Comparison of ENCODE assay signal across 8 cellular contexts in genomic region chr12:124545508-124546418, GRCh38. TPM values are rescaled to one million over a fixed set of nuclear protein-coding genes. Genes with fewer than 3 reads are reported as not detected.
A peak's percentile ranks its signal among the peaks of the same experiment; 100 is the strongest.
DNase-seq lines count a peak whose midpoint lies in the region; ATAC-seq and TF ChIP-seq lines count a peak whose summit lies in the region.

No MANE protein-coding gene starts in this region.

- in situ Hi-C loops in GM13976 (cut with MboI; ENCODE audit: low sequenced_read_pairs, unreplicated experiment) = no loop called here

- no peak for TF ChIP-seq POLR2A in spleen (IDR thresholded peaks at IDR 0.05)

- H3K4me3 ChIP-seq in adipocyte (ENCODE audit: low read length) (peak overlapping the region; percentile 39), spleen (peak overlapping the region in 3 of 8 donors; percentile 4 to 50 (median 5)), H7 (ENCODE audit: insufficient read depth, low read depth, low read length) (no peak overlapping the region)

- H3K27me3 ChIP-seq in adipocyte (replicated peaks; ENCODE audit: control insufficient read depth, insufficient read depth, low read length) = no peaks in the 10 kb centered on the region
- no peaks in the 10 kb centered on the region for H3K27me3 ChIP-seq in spleen (replicated peaks in 1 of 7)
- no peaks in the 10 kb centered on the region for H3K27me3 ChIP-seq in H7 (ENCODE audit: control insufficient read depth, insufficient read depth, low read length)

- 28 to 53% (median 48%) methylated on average over 18 to 26 of the region's 26 CpGs for WGBS in spleen, 5 donors

- peak overlapping the region; percentile 73 for H3K9ac ChIP-seq in adipocyte (ENCODE audit: low read length)

- peaks cover 66% of the 10 kb centered on the region for H3K4me1 ChIP-seq in adipocyte (ENCODE audit: control insufficient read depth, insufficient read depth, low read length)
- peaks cover 60 to 89% (median 83%) of the 10 kb centered on the region in 6 donors for H3K4me1 ChIP-seq in spleen

- TF ChIP-seq CTCF in GM13976 (IDR thresholded peaks at IDR 0.05; ENCODE audit: borderline replicate concordance, control extremely low read depth, extremely low read depth, insufficient read depth, missing control alignments) = no peak
- TF ChIP-seq CTCF in spleen (IDR thresholded peaks at IDR 0.05 in 8 of 11, conservative IDR thresholded peaks at IDR 0.05 in 3 of 11) = no peak

- H3K27ac ChIP-seq in spleen = peak overlapping the region in 7 of 8 donors; percentile 15 to 70 (median 52)

- DNase-seq in GM13976 (ENCODE audit: low spot score) (peak; percentile 87), KG1 (lab: John Stamatoyannopoulos, UW) (peak; percentile 20), adipocyte (ENCODE audit: low read depth) (no peak), spleen (peak; percentile 85), cerebellar nuclear complex (lab: John Stamatoyannopoulos, UW) (no peak), 8988T (no peak), H7 (no peak)

- ATAC-seq in GM21786 (IDR thresholded peaks at IDR 0.05; ENCODE audit: unreplicated experiment) = peak; percentile 90

- H3K36me3 ChIP-seq in adipocyte (ENCODE audit: control insufficient read depth, insufficient read depth, low read length, severe bottlenecking) = no peaks in the 10 kb centered on the region
- peaks cover 0 to 7% (median 0%) of the 10 kb centered on the region in 6 donors for H3K36me3 ChIP-seq in spleen
- H3K36me3 ChIP-seq in H7 (replicated peaks; ENCODE audit: control insufficient read depth, insufficient read depth, low read length) = peaks cover 3% of the 10 kb centered on the region

- H3K9me3 ChIP-seq in adipocyte (ENCODE audit: control insufficient read depth, low read length) (no peaks in the 10 kb centered on the region), spleen (no peaks in the 10 kb centered on the region)

- intact Hi-C loops in spleen (cut with DNase I; ENCODE audit: low total_unique reads) = no loop called here

RNA-seq across cellular contexts. Expression of gene NCOR2, which starts 21.6 kb away (rescaled TPM):
- total RNA-seq in spleen = 100 to 1,000 TPM; 145 to 236 (median 174) TPM
- 10 to 100 TPM; 13.2 to 60.6 (median 17.2) TPM for polyA plus RNA-seq in spleen
- 25.1 and 27.2 TPM in 2 replicates for total RNA-seq in H7 (2014; rRNA removed; shearing (Covaris generic))

Comparison
In these comparisons a context has a peak if more than half of its experiments do, and no peak if none do; other contexts are left out.
1. DNase-seq: peak in GM13976 (single experiment), KG1 (single experiment) and spleen (single experiment); none in adipocyte (single experiment), cerebellar nuclear complex (0 of 2), 8988T (single experiment) and H7 (single experiment).